ENCODE assay signal across 23 cellular contexts in genomic region chr4:1536579-1537409, GRCh38.
"Had no signal": no experiment of that assay in that cellular context is flagged by ENCODE, and none has a peak within 500 bp of the region (broad histone marks: within the 10 kb centered on the region; RNA-seq: fewer than 3 reads in every experiment).

No MANE protein-coding gene starts in this region.

- H3K4me2 ChIP-seq: smooth muscle cell had no signal

- H3K36me3 Mint-ChIP-seq: activated naive CD4-positive, alpha-beta T cell treated with anti-CD3 and anti-CD28 coated beads, Interleukin-2, amount 50 U/mL, for 24 hours; brain had no signal

- H3K4me1 ChIP-seq: sigmoid colon had no signal

- H3K27ac Mint-ChIP-seq: activated naive CD4-positive, alpha-beta T cell treated with anti-CD3 and anti-CD28 coated beads, Interleukin-2, amount 50 U/mL, for 24 hours; effector memory CD8-positive, alpha-beta T cell had no signal

- H3K27ac ChIP-seq: dorsolateral prefrontal cortex, ovary, sigmoid colon, upper lobe of left lung had no signal

- H3K36me3 ChIP-seq: ovary, sigmoid colon, upper lobe of left lung had no signal

- H3K4me1 Mint-ChIP-seq: activated naive CD4-positive, alpha-beta T cell treated with anti-CD3 and anti-CD28 coated beads, Interleukin-2, amount 50 U/mL, for 24 hours had no signal

- H3K9me3 Mint-ChIP-seq: activated naive CD4-positive, alpha-beta T cell treated with anti-CD3 and anti-CD28 coated beads, Interleukin-2, amount 50 U/mL, for 24 hours; brain; effector memory CD8-positive, alpha-beta T cell had no signal

- ATAC-seq: effector memory CD8-positive, alpha-beta T cell; esophagus mucosa; stimulated activated naive CD8-positive, alpha-beta T cell treated with anti-CD3 and anti-CD28 coated beads, Interleukin-15, Interleukin-2, amounts not matched to agents 100 U/mL and 50 U/mL, for 24 hours had no signal

- H3K27me3 ChIP-seq: ovary had no signal

- H3K9me3 ChIP-seq: ovary, sigmoid colon, upper lobe of left lung had no signal

- H3K27me3 Mint-ChIP-seq: activated naive CD4-positive, alpha-beta T cell treated with anti-CD3 and anti-CD28 coated beads, Interleukin-2, amount 50 U/mL, for 24 hours had no signal

- DNase-seq: activated CD4-positive, alpha-beta T cell treated with anti-CD3 and anti-CD28 coated beads for 1 hour; activated CD4-positive, alpha-beta T cell treated with anti-CD3 and anti-CD28 coated beads, Interleukin-2, amount 50 U/mL, for 1 hour; activated gamma-delta T cell treated with Interleukin-2 at 50 U/mL for 16 hours; activated T-cell treated with anti-CD3 and anti-CD28 coated beads, Interleukin-2, amount 50 U/mL, for 1 hour; anterior cingulate cortex; caudate nucleus; dorsolateral prefrontal cortex; effector memory CD8-positive, alpha-beta T cell; foreskin melanocyte; hippocampal formation; mesenchymal stem cell; sigmoid colon; stimulated activated CD4-positive, alpha-beta T cell treated with anti-CD3 and anti-CD28 coated beads, Interleukin-2, amount 100 ng/mL, for 48 hours; stimulated activated naive CD8-positive, alpha-beta T cell treated with anti-CD3 and anti-CD28 coated beads, Interleukin-15, Interleukin-2, amounts not matched to agents 100 U/mL and 50 U/mL, for 24 hours; T-helper 1 cell had no signal

- FAIRE-seq: colon, endothelial cell of umbilical vein had no signal

- H3K4me3 Mint-ChIP-seq: activated naive CD4-positive, alpha-beta T cell treated with anti-CD3 and anti-CD28 coated beads, Interleukin-2, amount 50 U/mL, for 24 hours; effector memory CD8-positive, alpha-beta T cell had no signal

- H3K4me3 ChIP-seq: dorsolateral prefrontal cortex, ovary, sigmoid colon, smooth muscle cell, upper lobe of left lung had no signal
